In the genomic region with DNA sequence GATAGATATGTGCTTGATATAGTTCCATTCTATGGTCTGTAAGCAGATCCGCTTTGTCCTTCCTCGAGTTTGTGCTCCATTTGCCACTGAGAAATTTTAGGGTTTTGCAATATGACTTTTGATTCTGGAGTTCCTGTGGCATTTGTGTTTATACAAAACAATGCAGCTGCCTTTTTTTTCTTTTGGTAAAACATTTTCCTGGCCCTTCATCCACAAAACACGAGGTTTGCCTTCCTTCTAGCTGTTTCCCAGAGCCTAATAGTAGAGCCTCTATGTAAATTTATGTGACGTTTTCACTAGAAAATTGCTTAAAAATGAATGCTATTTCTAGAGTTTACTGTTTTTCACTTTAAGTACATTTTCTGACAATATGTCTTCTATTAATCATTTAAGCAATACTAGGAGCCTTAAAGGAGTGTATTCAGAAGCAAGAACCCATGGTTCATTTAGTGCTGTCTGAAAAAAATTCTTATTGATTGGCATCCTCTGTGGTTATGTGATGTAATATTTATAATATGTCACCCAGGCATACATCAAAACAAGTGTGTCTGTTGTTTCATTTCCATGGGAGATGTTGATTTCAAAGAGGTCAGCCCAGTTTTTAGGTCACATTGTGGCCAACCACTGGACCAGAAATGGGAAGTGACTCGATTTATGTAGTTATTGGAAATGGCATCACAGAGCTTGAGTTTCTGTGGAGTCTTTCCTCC, we compare ENCODE assay signal across 22 cellular contexts.
DNase-seq lines count a peak whose midpoint lies in the region; ATAC-seq and TF ChIP-seq lines count a peak whose summit lies in the region.
"Had no signal": no experiment of that assay in that cellular context is flagged by ENCODE, and none has a peak within 500 bp of the region (broad histone marks: within the 10 kb centered on the region; RNA-seq: fewer than 3 reads in every experiment).

No MANE protein-coding gene starts in this region.

- no peak for TF ChIP-seq POLR2A in tibial nerve (IDR thresholded peaks at IDR 0.05)

- peaks cover 22% of the 10 kb centered on the region for H3K27me3 Mint-ChIP-seq in HFFc6 (ENCODE audit: insufficient read depth)

- TF ChIP-seq CTCF in left ventricle myocardium inferior (IDR thresholded peaks at IDR 0.05; ENCODE audit: borderline replicate concordance) (no peak), tibial nerve (IDR thresholded peaks at IDR 0.05) (no peak), HFFc6 (IDR thresholded peaks at IDR 0.05) (no peak)

- H3K4me1 Mint-ChIP-seq in HFFc6 (ENCODE audit: low read depth) = no peaks in the 10 kb centered on the region
- H3K4me1 Mint-ChIP-seq: activated naive CD8-positive, alpha-beta T cell treated with anti-CD3 and anti-CD28 coated beads, Interleukin-2, amount 50 U/mL, for 24 hours had no signal

- H3K36me3 ChIP-seq in left ventricle myocardium inferior = no peaks in the 10 kb centered on the region
- no peaks in the 10 kb centered on the region for H3K36me3 ChIP-seq in tibial nerve
- H3K36me3 ChIP-seq: ovary had no signal

- peaks cover 8% of the 10 kb centered on the region for H3K4me1 ChIP-seq in left ventricle myocardium inferior
- H3K4me1 ChIP-seq in tibial nerve = peaks cover 0 to 14% (median 4%) of the 10 kb centered on the region in 4 donors
- H3K4me1 ChIP-seq: A549 had no signal

- H3K27ac Mint-ChIP-seq in HFFc6 = no peak overlapping the region
- H3K27ac Mint-ChIP-seq: activated CD8-positive, alpha-beta T cell treated with anti-CD3 and anti-CD28 coated beads for 36 hours; activated naive CD8-positive, alpha-beta T cell treated with anti-CD3 and anti-CD28 coated beads, Interleukin-2, amount 50 U/mL, for 24 hours; activated T-helper 1 cell treated with anti-CD3 and anti-CD28 coated beads, Interleukin-12 subunit alpha, Interleukin-12 subunit beta, Interleukin-2, Interleukin-4 antibody, amounts not matched to agents 30 ng/mL and 10 ng/mL and 1 ng/mL, durations not matched to agents 14 hours and 24 hours and 36 hours; type B pancreatic cell had no signal

- H3K27me3 ChIP-seq in left ventricle myocardium inferior (ENCODE audit: low read depth) (no peaks in the 10 kb centered on the region), tibial nerve (no peaks in the 10 kb centered on the region)
- H3K27me3 ChIP-seq: ovary had no signal

- ATAC-seq in Right ventricle myocardium inferior (peak; percentile 39), GM18502 (IDR thresholded peaks at IDR 0.05; ENCODE audit: poor library complexity, unreplicated experiment) (no peak)
- ATAC-seq: A549; activated CD8-positive, alpha-beta T cell treated with anti-CD3 and anti-CD28 coated beads for 36 hours; activated naive CD8-positive, alpha-beta T cell treated with anti-CD3 and anti-CD28 coated beads, Interleukin-2, amount 50 U/mL, for 24 hours had no signal

- H3K27ac ChIP-seq in left ventricle myocardium inferior (replicated peaks) (no peak overlapping the region), tibial nerve (peak overlapping the region in 3 of 4 donors; percentile 59 to 86 (median 79))
- H3K27ac ChIP-seq: A549, HL-60, KMS-11, ovary had no signal

- DNase-seq in Right ventricle myocardium inferior (ENCODE audit: missing footprints) (no peak), left ventricle myocardium inferior (no peak), SW480 (ENCODE audit: low spot score) (peak; percentile 86), foreskin melanocyte (peak; percentile 84), tibial nerve (ENCODE audit: low spot score in 2 of 2) (no peak), OCI-M1 (lab: John Stamatoyannopoulos, UW) (no peak), HFFc6 (no peak)
- DNase-seq: activated CD8-positive, alpha-beta T cell treated with anti-CD3 and anti-CD28 coated beads for 36 hours; activated naive CD8-positive, alpha-beta T cell treated with anti-CD3 and anti-CD28 coated beads, Interleukin-2, amount 50 U/mL, for 24 hours; Calu3; head of caudate nucleus; islet precursor cell; NCI-H146; NCI-H446; ovary; small intestine had no signal

- no peaks in the 10 kb centered on the region for H3K36me3 Mint-ChIP-seq in HFFc6 (ENCODE audit: low read depth)

- WGBS in tibial nerve, 2 donors = 45 to 48% methylated on average over 5 of the region's 5 CpGs

- H3K4me3 ChIP-seq in left ventricle myocardium inferior (no peak overlapping the region), tibial nerve (no peak overlapping the region)
- H3K4me3 ChIP-seq: A549, ovary had no signal

- intact Hi-C loops in Right ventricle myocardium inferior (cut with DNase I) = no loop called here
- intact Hi-C loops in left ventricle myocardium inferior (cut with micrococcal nuclease) = no loop called here

- H3K4me3 Mint-ChIP-seq in HFFc6 = no peak overlapping the region
- H3K4me3 Mint-ChIP-seq: activated CD8-positive, alpha-beta T cell treated with anti-CD3 and anti-CD28 coated beads for 36 hours; activated naive CD8-positive, alpha-beta T cell treated with anti-CD3 and anti-CD28 coated beads, Interleukin-2, amount 50 U/mL, for 24 hours; activated T-helper 1 cell treated with anti-CD3 and anti-CD28 coated beads, Interleukin-12 subunit alpha, Interleukin-12 subunit beta, Interleukin-2, Interleukin-4 antibody, amounts not matched to agents 30 ng/mL and 10 ng/mL and 1 ng/mL, durations not matched to agents 14 hours and 24 hours and 36 hours; type B pancreatic cell had no signal

- no peaks in the 10 kb centered on the region for H3K9me3 ChIP-seq in left ventricle myocardium inferior (replicated peaks)
- no peaks in the 10 kb centered on the region for H3K9me3 ChIP-seq in tibial nerve
- H3K9me3 ChIP-seq: A549, ovary had no signal

- H3K9me3 Mint-ChIP-seq in HFFc6 = no peaks in the 10 kb centered on the region; the same call in 1 of the 2 replicates
- H3K9me3 Mint-ChIP-seq: activated CD8-positive, alpha-beta T cell treated with anti-CD3 and anti-CD28 coated beads for 36 hours; activated naive CD8-positive, alpha-beta T cell treated with anti-CD3 and anti-CD28 coated beads, Interleukin-2, amount 50 U/mL, for 24 hours had no signal

- TF ChIP-seq EP300 in tibial nerve (IDR thresholded peaks at IDR 0.05) = peak in 1 of 2 donors; percentile 79

Comparison
In these comparisons a context has a peak if more than half of its experiments do, and no peak if none do; other contexts are left out.
1. DNase-seq: peak in SW480 (single experiment) and foreskin melanocyte (single experiment); none in Right ventricle myocardium inferior (single experiment), left ventricle myocardium inferior (single experiment), tibial nerve (0 of 2), OCI-M1 (single experiment) and HFFc6 (single experiment).